In the genomic region with DNA sequence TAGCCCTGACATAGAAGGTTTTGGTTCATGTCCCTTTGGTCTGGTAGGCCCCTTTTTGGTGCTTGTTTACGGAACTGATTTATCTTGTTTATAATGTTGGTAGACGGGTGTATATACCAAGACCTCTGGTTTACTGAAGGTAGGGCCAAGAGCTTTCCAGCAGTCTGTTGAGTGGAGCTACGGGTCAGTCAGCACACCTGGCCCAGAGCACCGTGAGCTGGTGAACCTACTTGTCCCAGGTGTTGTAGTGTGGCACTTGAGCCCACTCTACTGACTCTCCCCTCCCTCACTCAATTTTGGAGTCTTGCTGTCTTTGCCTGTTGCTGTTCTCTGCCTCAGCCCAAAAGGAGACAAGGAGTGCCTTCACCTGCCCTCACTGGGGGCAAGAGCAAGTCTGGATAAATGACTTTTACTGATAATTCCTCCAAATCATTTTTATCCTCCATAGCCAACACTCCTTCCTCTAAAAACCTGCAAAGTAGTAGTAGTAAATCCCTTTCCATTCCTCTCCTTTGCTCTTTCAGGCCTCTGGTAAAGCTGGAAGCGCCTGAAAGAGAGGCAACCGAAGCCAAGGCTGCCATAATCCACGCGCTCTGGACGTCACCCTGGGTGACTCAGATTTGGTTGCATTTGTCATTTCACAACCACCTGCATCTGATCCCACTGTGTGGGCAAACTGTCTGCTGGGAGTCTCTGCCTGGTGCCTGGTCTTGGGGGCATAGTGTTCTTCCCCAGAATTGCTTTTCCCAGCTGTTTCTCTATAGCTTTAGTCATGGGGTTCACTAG, we compare ENCODE assay signal across 1 cellular context.
TF ChIP-seq lines count a peak whose summit lies in the region.

No MANE protein-coding gene starts in this region.

TF ChIP-seq in GM23338, 12 proteins besides CTCF, POLR2A, EP300 and RAD21 (continued from another document):
- TF ChIP-seq, protein P1, sequence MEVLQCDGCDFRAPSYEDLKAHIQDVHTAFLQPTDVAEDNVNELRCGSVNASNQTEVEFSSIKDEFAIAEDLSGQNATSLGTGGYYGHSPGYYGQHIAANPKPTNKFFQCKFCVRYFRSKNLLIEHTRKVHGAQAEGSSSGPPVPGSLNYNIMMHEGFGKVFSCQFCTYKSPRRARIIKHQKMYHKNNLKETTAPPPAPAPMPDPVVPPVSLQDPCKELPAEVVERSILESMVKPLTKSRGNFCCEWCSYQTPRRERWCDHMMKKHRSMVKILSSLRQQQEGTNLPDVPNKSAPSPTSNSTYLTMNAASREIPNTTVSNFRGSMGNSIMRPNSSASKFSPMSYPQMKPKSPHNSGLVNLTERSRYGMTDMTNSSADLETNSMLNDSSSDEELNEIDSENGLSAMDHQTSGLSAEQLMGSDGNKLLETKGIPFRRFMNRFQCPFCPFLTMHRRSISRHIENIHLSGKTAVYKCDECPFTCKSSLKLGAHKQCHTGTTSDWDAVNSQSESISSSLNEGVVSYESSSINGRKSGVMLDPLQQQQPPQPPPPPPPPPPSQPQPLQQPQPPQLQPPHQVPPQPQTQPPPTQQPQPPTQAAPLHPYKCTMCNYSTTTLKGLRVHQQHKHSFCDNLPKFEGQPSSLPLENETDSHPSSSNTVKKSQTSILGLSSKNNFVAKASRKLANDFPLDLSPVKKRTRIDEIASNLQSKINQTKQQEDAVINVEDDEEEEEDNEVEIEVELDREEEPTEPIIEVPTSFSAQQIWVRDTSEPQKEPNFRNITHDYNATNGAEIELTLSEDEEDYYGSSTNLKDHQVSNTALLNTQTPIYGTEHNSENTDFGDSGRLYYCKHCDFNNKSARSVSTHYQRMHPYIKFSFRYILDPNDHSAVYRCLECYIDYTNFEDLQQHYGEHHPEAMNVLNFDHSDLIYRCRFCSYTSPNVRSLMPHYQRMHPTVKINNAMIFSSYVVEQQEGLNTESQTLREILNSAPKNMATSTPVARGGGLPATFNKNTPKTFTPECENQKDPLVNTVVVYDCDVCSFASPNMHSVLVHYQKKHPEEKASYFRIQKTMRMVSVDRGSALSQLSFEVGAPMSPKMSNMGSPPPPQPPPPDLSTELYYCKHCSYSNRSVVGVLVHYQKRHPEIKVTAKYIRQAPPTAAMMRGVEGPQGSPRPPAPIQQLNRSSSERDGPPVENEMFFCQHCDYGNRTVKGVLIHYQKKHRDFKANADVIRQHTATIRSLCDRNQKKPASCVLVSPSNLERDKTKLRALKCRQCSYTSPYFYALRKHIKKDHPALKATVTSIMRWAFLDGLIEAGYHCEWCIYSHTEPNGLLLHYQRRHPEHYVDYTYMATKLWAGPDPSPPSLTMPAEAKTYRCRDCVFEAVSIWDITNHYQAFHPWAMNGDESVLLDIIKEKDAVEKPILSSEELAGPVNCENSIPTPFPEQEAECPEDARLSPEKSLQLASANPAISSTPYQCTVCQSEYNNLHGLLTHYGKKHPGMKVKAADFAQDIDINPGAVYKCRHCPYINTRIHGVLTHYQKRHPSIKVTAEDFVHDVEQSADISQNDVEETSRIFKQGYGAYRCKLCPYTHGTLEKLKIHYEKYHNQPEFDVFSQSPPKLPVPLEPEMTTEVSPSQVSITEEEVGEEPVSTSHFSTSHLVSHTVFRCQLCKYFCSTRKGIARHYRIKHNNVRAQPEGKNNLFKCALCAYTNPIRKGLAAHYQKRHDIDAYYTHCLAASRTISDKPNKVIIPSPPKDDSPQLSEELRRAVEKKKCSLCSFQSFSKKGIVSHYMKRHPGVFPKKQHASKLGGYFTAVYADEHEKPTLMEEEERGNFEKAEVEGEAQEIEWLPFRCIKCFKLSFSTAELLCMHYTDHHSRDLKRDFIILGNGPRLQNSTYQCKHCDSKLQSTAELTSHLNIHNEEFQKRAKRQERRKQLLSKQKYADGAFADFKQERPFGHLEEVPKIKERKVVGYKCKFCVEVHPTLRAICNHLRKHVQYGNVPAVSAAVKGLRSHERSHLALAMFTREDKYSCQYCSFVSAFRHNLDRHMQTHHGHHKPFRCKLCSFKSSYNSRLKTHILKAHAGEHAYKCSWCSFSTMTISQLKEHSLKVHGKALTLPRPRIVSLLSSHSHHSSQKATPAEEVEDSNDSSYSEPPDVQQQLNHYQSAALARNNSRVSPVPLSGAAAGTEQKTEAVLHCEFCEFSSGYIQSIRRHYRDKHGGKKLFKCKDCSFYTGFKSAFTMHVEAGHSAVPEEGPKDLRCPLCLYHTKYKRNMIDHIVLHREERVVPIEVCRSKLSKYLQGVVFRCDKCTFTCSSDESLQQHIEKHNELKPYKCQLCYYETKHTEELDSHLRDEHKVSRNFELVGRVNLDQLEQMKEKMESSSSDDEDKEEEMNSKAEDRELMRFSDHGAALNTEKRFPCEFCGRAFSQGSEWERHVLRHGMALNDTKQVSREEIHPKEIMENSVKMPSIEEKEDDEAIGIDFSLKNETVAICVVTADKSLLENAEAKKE (CRISPR knock-in tag; IDR thresholded peaks at IDR 0.05) = no peak
- no peak for TF ChIP-seq EZH2phosphoT487 (IDR thresholded peaks at IDR 0.05; ENCODE audit: unreplicated experiment)
